Comparison of ENCODE assay signal across 1 cellular context in genomic region chr1:199932462-199932861, GRCh38.
TF ChIP-seq lines count a peak whose summit lies in the region.

No MANE protein-coding gene starts in this region.

TF ChIP-seq in HepG2, 621 proteins besides CTCF, POLR2A, EP300 and RAD21 (continued from another document):
- no peak for TF ChIP-seq PRDM4 (CRISPR knock-in tag; IDR thresholded peaks at IDR 0.05; ENCODE audit: borderline replicate concordance)
- TF ChIP-seq ZNF329 (CRISPR knock-in tag; IDR thresholded peaks at IDR 0.05; ENCODE audit: low read depth), result no peak
- no peak for TF ChIP-seq BRCA1 (CRISPR knock-in tag; IDR thresholded peaks at IDR 0.05)
- no peak for TF ChIP-seq ZNF496 (CRISPR knock-in tag; IDR thresholded peaks at IDR 0.05; ENCODE audit: insufficient replicate concordance)
- TF ChIP-seq KLF12 (CRISPR knock-in tag; IDR thresholded peaks at IDR 0.05; ENCODE audit: borderline replicate concordance), result no peak
- no peak for TF ChIP-seq TOE1 (CRISPR knock-in tag; IDR thresholded peaks at IDR 0.05)
- no peak for TF ChIP-seq ZNF17 (CRISPR knock-in tag; IDR thresholded peaks at IDR 0.05)
